ENCODE assay signal across 13 cellular contexts in the genomic region with DNA sequence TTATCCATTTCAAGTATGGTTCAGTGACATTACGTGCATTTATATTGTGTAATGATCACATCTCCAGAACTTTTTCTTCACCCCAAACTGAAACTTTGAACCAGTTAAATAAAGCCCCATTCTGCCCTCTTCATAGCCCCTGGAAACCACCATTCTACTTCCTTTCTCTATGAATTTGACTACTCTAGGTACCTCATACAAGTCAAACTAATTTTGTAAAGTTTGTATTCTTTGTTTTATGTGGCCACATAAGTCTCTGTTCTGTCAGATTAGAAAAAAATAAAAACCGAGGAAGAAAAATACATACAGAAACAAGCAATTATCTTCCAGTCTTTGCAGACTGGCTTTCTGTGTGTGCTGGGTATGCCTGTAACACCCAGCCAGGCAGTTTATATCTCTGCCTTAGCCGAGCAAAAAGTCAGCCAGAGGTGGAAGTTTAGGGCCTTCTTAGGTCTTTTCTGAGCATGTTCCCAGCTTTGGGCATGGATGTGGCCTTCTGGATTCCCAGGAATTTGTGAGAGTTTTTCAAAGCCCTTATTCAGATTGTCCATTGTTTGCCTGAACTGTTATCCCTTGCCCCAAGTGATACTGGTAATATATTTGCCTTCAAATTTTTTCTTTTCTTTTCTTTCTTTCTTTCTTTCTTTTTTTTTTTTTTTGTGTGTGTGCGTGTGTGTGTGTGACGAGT. TPM values are rescaled to one million over a fixed set of nuclear protein-coding genes. Genes with fewer than 3 reads are reported as not detected.
DNase-seq lines count a peak whose midpoint lies in the region; ATAC-seq and TF ChIP-seq lines count a peak whose summit lies in the region.
"Had no signal": no experiment of that assay in that cellular context is flagged by ENCODE, and none has a peak within 500 bp of the region (broad histone marks: within the 10 kb centered on the region; RNA-seq: fewer than 3 reads in every experiment).

No MANE protein-coding gene starts in this region.

- no peak for TF ChIP-seq CTCF in heart left ventricle (IDR thresholded peaks at IDR 0.05)

- 90% methylated on average over 3 of the region's 5 CpGs for WGBS in mesenchymal stem cell
- 85 to 94% (median 88%) methylated on average over 5 of the region's 5 CpGs for WGBS in heart left ventricle, 4 donors

- H3K18ac ChIP-seq in mesenchymal stem cell (ENCODE audit: low read depth in 1 of 2, low read length in 2 of 2), result peak overlapping the region in 1 of 2 experiments; percentile 1

- DNase-seq in mesenchymal stem cell (peak; percentile 38), NCI-H226 (no peak), NCI-H2171 treated with DMSO at 0.1 percent for 48 hours (lab: John Stamatoyannopoulos, UW) (no peak), heart left ventricle (no peak), OCI-M2 (lab: John Stamatoyannopoulos, UW; ENCODE audit: unreplicated experiment) (no peak)
- DNase-seq: activated CD4-positive, alpha-beta T cell treated with anti-CD3 and anti-CD28 coated beads, Interleukin-2, amount 50 U/mL, for 48 hours; NCI-H2081; pancreas; Right ventricle myocardium superior had no signal

- H3K14ac ChIP-seq in mesenchymal stem cell (ENCODE audit: low read length in 2 of 2), result no peak overlapping the region

- no peak overlapping the region for H3K9ac ChIP-seq in mesenchymal stem cell (ENCODE audit: low read length)

- no peak overlapping the region for H3K4me3 ChIP-seq in mesenchymal stem cell (ENCODE audit: insufficient read depth in 1 of 2, low read depth in 1 of 2, low read length in 2 of 2)
- H3K4me3 ChIP-seq in heart left ventricle, result no peak overlapping the region
- H3K4me3 ChIP-seq: pancreas had no signal

- ATAC-seq in GM18858 (IDR thresholded peaks at IDR 0.05; ENCODE audit: unreplicated experiment) (peak; percentile 43), GM21786 (IDR thresholded peaks at IDR 0.05; ENCODE audit: unreplicated experiment) (peak; percentile 32), HG03575 (IDR thresholded peaks at IDR 0.05; ENCODE audit: extremely low read depth, insufficient number of reproducible peaks, low FRiP score, unreplicated experiment) (peak; percentile 37), heart left ventricle (no peak)
- ATAC-seq: pancreas had no signal

- H3K9me3 ChIP-seq in mesenchymal stem cell (ENCODE audit: control insufficient read depth, low read length), result no peaks in the 10 kb centered on the region
- H3K9me3 ChIP-seq in heart left ventricle, result peaks cover 0 to 13% (median 0%) of the 10 kb centered on the region in 12 donors
- H3K9me3 ChIP-seq: pancreas had no signal

- H3K36me3 ChIP-seq in mesenchymal stem cell (ENCODE audit: control insufficient read depth in 1 of 2, insufficient read depth in 2 of 2, low read depth in 1 of 2, low read length in 2 of 2) (no peaks in the 10 kb centered on the region), heart left ventricle (no peaks in the 10 kb centered on the region)
- H3K36me3 ChIP-seq: pancreas had no signal

- peak overlapping the region; percentile 63 for H2AFZ ChIP-seq in mesenchymal stem cell (ENCODE audit: low read depth, low read length)

- H3K27me3 ChIP-seq in mesenchymal stem cell (ENCODE audit: control insufficient read depth in 1 of 2, insufficient read depth in 1 of 2, low read length in 2 of 2) (no peaks in the 10 kb centered on the region), heart left ventricle (no peaks in the 10 kb centered on the region)
- H3K27me3 ChIP-seq: pancreas had no signal

- H3K79me1 ChIP-seq in mesenchymal stem cell (replicated peaks; ENCODE audit: low read length, poor library complexity, severe bottlenecking), result no peaks in the 10 kb centered on the region

- H3K27ac ChIP-seq in mesenchymal stem cell (ENCODE audit: low read length, poor library complexity, severe bottlenecking) (no peak overlapping the region), heart left ventricle (no peak overlapping the region)
- H3K27ac ChIP-seq: epithelial cell of prostate, pancreas had no signal

- no peak overlapping the region for H3K4ac ChIP-seq in mesenchymal stem cell (ENCODE audit: low read depth in 1 of 2, low read length in 2 of 2)

- H2BK5ac ChIP-seq in mesenchymal stem cell (ENCODE audit: low read depth, low read length, poor library complexity, severe bottlenecking), result no peak overlapping the region

- H2BK15ac ChIP-seq in mesenchymal stem cell (ENCODE audit: low read depth, poor library complexity, severe bottlenecking), result no peak overlapping the region

- intact Hi-C loops in heart left ventricle (cut with DNase I), result loop anchor here in 4 of 10 donors (10.0 kb wide), 4 partner anchors 82 to 1982 kb away; partner anchors contain the start of genes ATP6V1A (in 1 of the 4) and NAA50 (in 1 of the 4)

- H2BK120ac ChIP-seq in mesenchymal stem cell (ENCODE audit: low read depth, low read length), result no peak overlapping the region

- no peak overlapping the region for H4K8ac ChIP-seq in mesenchymal stem cell (ENCODE audit: low read length)

- no peak overlapping the region for H2BK12ac ChIP-seq in mesenchymal stem cell (ENCODE audit: low read length in 2 of 2)

- TF ChIP-seq POLR2A in heart left ventricle (IDR thresholded peaks at IDR 0.05), result no peak

- no peaks in the 10 kb centered on the region for H3K4me1 ChIP-seq in mesenchymal stem cell (ENCODE audit: control insufficient read depth, insufficient read depth, low read depth, low read length)
- H3K4me1 ChIP-seq in heart left ventricle, result peaks cover 0 to 14% (median 0%) of the 10 kb centered on the region in 12 donors

- no peak overlapping the region for H4K91ac ChIP-seq in mesenchymal stem cell (ENCODE audit: low read length)

- no peak overlapping the region for H2AK5ac ChIP-seq in mesenchymal stem cell (ENCODE audit: low read length, severe bottlenecking)

- no peak overlapping the region for H3K23ac ChIP-seq in mesenchymal stem cell (ENCODE audit: low read length in 2 of 2)

- no peak overlapping the region for H3K4me2 ChIP-seq in mesenchymal stem cell (ENCODE audit: low read length, poor library complexity, severe bottlenecking)

RNA-seq across cellular contexts. Expression of gene GRAMD1C, which starts 6.0 kb away (rescaled TPM):
- polyA plus RNA-seq in mesenchymal stem cell (2013, experiment 1 of 2), result 8.9 TPM
- 6.8 TPM for polyA plus RNA-seq in mesenchymal stem cell (2013, experiment 2 of 2)
- 1 to 10 TPM in 6 of 9 donors, under 1 TPM in 3; 0.49 to 5.6 (median 1.2) TPM for total RNA-seq in heart left ventricle
- 1 to 10 TPM in 1 of 2 donors, under 1 TPM in 1; 0.49 to 1.3 TPM for polyA plus RNA-seq in heart left ventricle

Comparison
In these comparisons a context has a peak if more than half of its experiments do, and no peak if none do; other contexts are left out.
1. ATAC-seq: peak in GM18858 (single experiment), GM21786 (single experiment) and HG03575 (single experiment); none in heart left ventricle (0 of 4).